ENCODE assay signal across 8 cellular contexts in the genomic region with DNA sequence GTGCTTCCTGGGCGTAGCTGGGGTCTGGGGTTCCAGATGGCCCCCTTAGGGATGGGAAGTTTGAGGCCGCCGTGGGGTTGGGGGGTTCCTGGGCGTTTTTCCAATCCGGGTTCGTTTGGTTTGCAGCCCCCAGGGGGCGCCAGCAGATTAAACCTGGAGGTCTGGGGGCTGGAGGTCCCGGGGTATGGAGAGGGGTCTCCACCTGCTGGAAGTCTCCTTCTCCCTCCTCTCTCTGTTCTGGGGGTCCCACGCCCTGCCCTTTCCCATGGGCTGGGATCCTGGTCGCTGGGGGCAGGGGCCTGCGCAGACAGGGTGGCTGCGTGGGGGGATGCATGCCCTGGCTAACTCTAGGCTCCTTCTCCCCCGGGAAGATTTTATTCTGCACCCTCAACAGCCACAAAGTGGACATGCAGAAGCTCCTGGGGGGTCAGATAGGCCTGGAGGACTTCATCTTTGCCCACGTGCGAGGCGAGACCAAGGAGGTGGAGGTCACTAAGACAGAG. TPM values are rescaled to one million over a fixed set of nuclear protein-coding genes. Genes with fewer than 3 reads are reported as not detected.
DNase-seq lines count a peak whose midpoint lies in the region; ATAC-seq and TF ChIP-seq lines count a peak whose summit lies in the region.

No MANE protein-coding gene starts in this region.

- peak overlapping the region; percentile 5 to 50 for H3K4me3 ChIP-seq in gastroesophageal sphincter

- TF ChIP-seq CTCF in gastroesophageal sphincter (IDR thresholded peaks at IDR 0.05), result peak in 3 of 4 experiments; percentile 42 to 76 (median 65)

- TF ChIP-seq EP300 in gastroesophageal sphincter (IDR thresholded peaks at IDR 0.05), result no peak

- no peaks in the 10 kb centered on the region for H3K36me3 Mint-ChIP-seq in activated CD4-positive, alpha-beta T cell treated with anti-CD3 and anti-CD28 coated beads, Interleukin-2, amount 10 ng/mL, durations not matched to agents 24 days and 14 days (ENCODE audit: low read depth)

- peak; percentile 77 for DNase-seq in activated effector memory CD4-positive, alpha-beta T cell treated with anti-CD3 and anti-CD28 coated beads, Interleukin-2, amount 50 U/mL, for 16 hours
- DNase-seq in activated effector memory CD4-positive, alpha-beta T cell treated with Interleukin-2 at 50 U/mL for 16 hours, result no peak
- peak; percentile 78 for DNase-seq in activated CD4-positive, alpha-beta T cell treated with anti-CD3 and anti-CD28 coated beads, Interleukin-2, amount 10 ng/mL, durations not matched to agents 24 days and 14 days
- peak; percentile 73 for DNase-seq in stimulated activated CD8-positive, alpha-beta memory T cell treated with anti-CD3 and anti-CD28 coated beads, Interleukin-4, amount 100 ng/mL, for 48 hours
- DNase-seq in NCI-H187 (lab: John Stamatoyannopoulos, UW) (no peak), epidermal melanocyte (ENCODE audit: insufficient read length, low spot score) (no peak)

- 6% methylated on average over 3 of the region's 16 CpGs; no CpG with 5 or more reads in 1 of the 2 donors for WGBS in gastroesophageal sphincter (ENCODE audit: low coverage in 1 of 2), 2 donors

- ATAC-seq in gastroesophageal sphincter (no peak), HG03460 (IDR thresholded peaks at IDR 0.05; ENCODE audit: unreplicated experiment) (no peak)

- TF ChIP-seq POLR2A in gastroesophageal sphincter (IDR thresholded peaks at IDR 0.05), result no peak

- peak overlapping the region in 3 of 4 donors; percentile 66 to 76 (median 74) for H3K27ac ChIP-seq in gastroesophageal sphincter

- H3K27ac Mint-ChIP-seq in activated CD4-positive, alpha-beta T cell treated with anti-CD3 and anti-CD28 coated beads, Interleukin-2, amount 10 ng/mL, durations not matched to agents 24 days and 14 days, result no peak overlapping the region

- no peaks in the 10 kb centered on the region for H3K9me3 Mint-ChIP-seq in activated CD4-positive, alpha-beta T cell treated with anti-CD3 and anti-CD28 coated beads, Interleukin-2, amount 10 ng/mL, durations not matched to agents 24 days and 14 days

- peaks cover 0 to 25% (median 10%) of the 10 kb centered on the region in 3 donors for H3K4me1 ChIP-seq in gastroesophageal sphincter

- H3K4me1 Mint-ChIP-seq in activated CD4-positive, alpha-beta T cell treated with anti-CD3 and anti-CD28 coated beads, Interleukin-2, amount 10 ng/mL, durations not matched to agents 24 days and 14 days, result no peaks in the 10 kb centered on the region

- H3K27me3 ChIP-seq in gastroesophageal sphincter, result peaks cover 20% of the 10 kb centered on the region

- H3K27me3 Mint-ChIP-seq in activated CD4-positive, alpha-beta T cell treated with anti-CD3 and anti-CD28 coated beads, Interleukin-2, amount 10 ng/mL, durations not matched to agents 24 days and 14 days, result peaks cover 2% of the 10 kb centered on the region

- intact Hi-C loops in activated CD4-positive, alpha-beta T cell treated with anti-CD3 and anti-CD28 coated beads, Interleukin-2, amount 10 ng/mL, durations not matched to agents 24 days and 14 days (cut with micrococcal nuclease), result no loop called here

- no peaks in the 10 kb centered on the region for H3K9me3 ChIP-seq in gastroesophageal sphincter

- H3K4me3 Mint-ChIP-seq in activated CD4-positive, alpha-beta T cell treated with anti-CD3 and anti-CD28 coated beads, Interleukin-2, amount 10 ng/mL, durations not matched to agents 24 days and 14 days, result no peak overlapping the region

- peaks cover 0 to 4% of the 10 kb centered on the region in 2 donors for H3K36me3 ChIP-seq in gastroesophageal sphincter

RNA-seq across cellular contexts. Expression of a gene that starts 0.9 kb away (rescaled TPM):
- total RNA-seq in activated CD4-positive, alpha-beta T cell treated with anti-CD3 and anti-CD28 coated beads, Interleukin-2, amount 10 ng/mL, durations not matched to agents 24 days and 14 days, result 0.36 and 0.37 TPM in 2 replicates
- total RNA-seq in gastroesophageal sphincter, result 10 to 100 TPM in 1 of 4 donors, 1 to 10 TPM in 2, under 1 TPM in 1; 0.94 to 16.8 (median 2.1) TPM

RNA-seq across cellular contexts. Expression of a gene that starts 13.4 kb away (rescaled TPM):
- 53.7 and 59.3 TPM in 2 replicates for total RNA-seq in activated CD4-positive, alpha-beta T cell treated with anti-CD3 and anti-CD28 coated beads, Interleukin-2, amount 10 ng/mL, durations not matched to agents 24 days and 14 days
- total RNA-seq in gastroesophageal sphincter, result 100 to 1,000 TPM; 106 to 203 (median 154) TPM

RNA-seq across cellular contexts. Expression of a gene that starts 20.5 kb away (rescaled TPM):
- 0.42 and 0.50 TPM in 2 replicates for total RNA-seq in activated CD4-positive, alpha-beta T cell treated with anti-CD3 and anti-CD28 coated beads, Interleukin-2, amount 10 ng/mL, durations not matched to agents 24 days and 14 days
- total RNA-seq in gastroesophageal sphincter, result 10 to 100 TPM in 1 of 4 donors, 1 to 10 TPM in 3; 1.4 to 14.9 (median 4.5) TPM

RNA-seq across cellular contexts. Expression of a gene that starts 28.8 kb away (rescaled TPM):
- 119 and 124 TPM in 2 replicates for total RNA-seq in activated CD4-positive, alpha-beta T cell treated with anti-CD3 and anti-CD28 coated beads, Interleukin-2, amount 10 ng/mL, durations not matched to agents 24 days and 14 days
- 10 to 100 TPM; 22.1 to 94.1 (median 42.2) TPM for total RNA-seq in gastroesophageal sphincter

RNA-seq across cellular contexts. Expression of a gene that starts 40.4 kb away (rescaled TPM):
- total RNA-seq in activated CD4-positive, alpha-beta T cell treated with anti-CD3 and anti-CD28 coated beads, Interleukin-2, amount 10 ng/mL, durations not matched to agents 24 days and 14 days, result 37.4 and 39.6 TPM in 2 replicates
- total RNA-seq in gastroesophageal sphincter, result 10 to 100 TPM; 20.3 to 34.2 (median 28.6) TPM

Comparison
In these comparisons a context has a peak if more than half of its experiments do, and no peak if none do; other contexts are left out.
1. DNase-seq: peak in activated effector memory CD4-positive, alpha-beta T cell treated with anti-CD3 and anti-CD28 coated beads, Interleukin-2, amount 50 U/mL, for 16 hours (single experiment), activated CD4-positive, alpha-beta T cell treated with anti-CD3 and anti-CD28 coated beads, Interleukin-2, amount 10 ng/mL, durations not matched to agents 24 days and 14 days (single experiment) and stimulated activated CD8-positive, alpha-beta memory T cell treated with anti-CD3 and anti-CD28 coated beads, Interleukin-4, amount 100 ng/mL, for 48 hours (single experiment); none in activated effector memory CD4-positive, alpha-beta T cell treated with Interleukin-2 at 50 U/mL for 16 hours (single experiment), NCI-H187 (0 of 2) and epidermal melanocyte (single experiment).